In genomic region chr20:43926691-43927090, GRCh38 we compare ENCODE assay signal across 12 cellular contexts. TPM values are rescaled to one million over a fixed set of nuclear protein-coding genes. Genes with fewer than 3 reads are reported as not detected.
"Had no signal": no experiment of that assay in that cellular context is flagged by ENCODE, and none has a peak within 500 bp of the region (broad histone marks: within the 10 kb centered on the region; RNA-seq: fewer than 3 reads in every experiment).

No MANE protein-coding gene starts in this region.

- H3K4me3 Mint-ChIP-seq: activated CD8-positive, alpha-beta T cell treated with anti-CD3 and anti-CD28 coated beads for 36 hours; neural progenitor cell had no signal

- H3K4me3 ChIP-seq: neural progenitor cell had no signal

- ATAC-seq: activated CD8-positive, alpha-beta T cell treated with anti-CD3 and anti-CD28 coated beads for 36 hours; sciatic nerve had no signal

- H3K36me3 ChIP-seq: brain microvascular endothelial cell, neural progenitor cell had no signal

- H3K4me1 ChIP-seq: neural progenitor cell had no signal

- DNase-seq: activated CD4-positive, alpha-beta T cell treated with anti-CD3 and anti-CD28 coated beads for 48 hours; activated CD8-positive, alpha-beta T cell treated with anti-CD3 and anti-CD28 coated beads for 36 hours; activated naive CD4-positive, alpha-beta T cell; activated naive CD8-positive, alpha-beta T cell treated with anti-CD3 and anti-CD28 coated beads, Interleukin-2, amount 10 ng/mL, durations not matched to agents 7 days and 5 days; brain microvascular endothelial cell; dermis blood vessel endothelial cell; stimulated activated naive CD8-positive, alpha-beta T cell treated with anti-CD3 and anti-CD28 coated beads, Interleukin-15, Interleukin-2, amounts not matched to agents 100 U/mL and 50 U/mL, for 24 hours had no signal

- H3K27ac ChIP-seq: brain microvascular endothelial cell, epithelial cell of prostate, neural progenitor cell had no signal

- H3K36me3 Mint-ChIP-seq: neural progenitor cell had no signal

- H3K9me3 Mint-ChIP-seq: activated CD8-positive, alpha-beta T cell treated with anti-CD3 and anti-CD28 coated beads for 36 hours; activated naive CD8-positive, alpha-beta T cell treated with anti-CD3 and anti-CD28 coated beads, Interleukin-2, amount 10 ng/mL, durations not matched to agents 7 days and 5 days; activated T-helper 1 cell treated with anti-CD3 and anti-CD28 coated beads, Interleukin-12 subunit alpha, Interleukin-12 subunit beta, Interleukin-2, Interleukin-4 antibody, amounts not matched to agents 30 ng/mL and 10 ng/mL and 1 ng/mL, durations not matched to agents 14 hours and 24 hours and 36 hours; neural progenitor cell had no signal

- H3K27ac Mint-ChIP-seq: activated CD8-positive, alpha-beta T cell treated with anti-CD3 and anti-CD28 coated beads for 36 hours; activated naive CD8-positive, alpha-beta T cell treated with anti-CD3 and anti-CD28 coated beads, Interleukin-2, amount 10 ng/mL, durations not matched to agents 7 days and 5 days; activated T-helper 1 cell treated with anti-CD3 and anti-CD28 coated beads, Interleukin-12 subunit alpha, Interleukin-12 subunit beta, Interleukin-2, Interleukin-4 antibody, amounts not matched to agents 30 ng/mL and 10 ng/mL and 1 ng/mL, durations not matched to agents 14 hours and 24 hours and 36 hours; neural progenitor cell had no signal

- H3K27me3 ChIP-seq: neural progenitor cell had no signal

RNA-seq across cellular contexts. Expression of gene TOX2, which starts 12.0 kb away (rescaled TPM):
- total RNA-seq: osteocyte had no signal
